8 cellular contexts compared by ENCODE assay signal in the genomic region with DNA sequence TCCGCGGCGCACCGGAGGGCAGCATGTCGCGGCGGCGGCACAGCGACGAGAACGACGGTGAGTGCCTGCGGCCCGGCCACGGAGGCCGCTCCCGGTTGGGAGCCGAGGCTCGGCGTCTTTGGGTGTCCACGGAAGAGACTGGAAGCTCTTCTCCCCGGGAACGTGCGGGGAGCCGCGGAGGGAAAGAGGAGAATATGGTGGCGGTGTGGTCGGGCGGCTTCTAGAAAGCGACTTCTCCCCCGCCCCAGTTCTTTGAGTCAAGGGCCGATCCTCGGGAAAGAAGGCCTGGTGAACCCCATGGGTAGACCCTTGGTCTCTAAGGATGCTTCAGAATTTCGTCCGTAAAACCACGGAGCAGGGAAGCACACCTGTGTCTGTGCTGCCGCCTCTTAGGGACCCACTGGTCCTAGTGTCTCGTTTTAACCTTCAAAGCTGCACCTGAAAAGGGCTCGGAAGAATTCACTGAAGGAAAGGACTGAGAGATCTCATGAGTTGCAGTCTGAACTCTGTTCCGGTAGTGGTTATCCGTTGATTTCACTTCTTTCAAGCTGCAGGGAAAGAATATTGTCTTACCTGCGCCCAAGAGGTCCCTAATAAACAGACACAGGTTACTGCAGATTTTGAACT. TPM values are rescaled to one million over a fixed set of nuclear protein-coding genes. Genes with fewer than 3 reads are reported as not detected.
A peak's percentile ranks its signal among the peaks of the same experiment; 100 is the strongest.
DNase-seq lines count a peak whose midpoint lies in the region; ATAC-seq, FAIRE-seq and TF ChIP-seq lines count a peak whose summit lies in the region.

No MANE protein-coding gene starts in this region.

- H3K4me3 ChIP-seq in esophagus (ENCODE audit: low read depth in 1 of 2, low read length in 2 of 2) = peak overlapping the region; percentile 90 to 92
- peak overlapping the region; percentile 85 for H3K4me3 ChIP-seq in neural progenitor cell

- no peaks in the 10 kb centered on the region for H3K36me3 ChIP-seq in esophagus (ENCODE audit: control insufficient read depth in 2 of 2, insufficient read depth in 2 of 2, low read length in 1 of 2)
- no peaks in the 10 kb centered on the region for H3K36me3 ChIP-seq in neural progenitor cell

- H4K20me1 ChIP-seq in neural progenitor cell (ENCODE audit: low read depth) = peaks cover 51% of the 10 kb centered on the region

- peaks cover 86% of the 10 kb centered on the region for H3K79me2 ChIP-seq in neural progenitor cell (ENCODE audit: low read depth)

- H3K9me3 Mint-ChIP-seq in CD14-positive monocyte (no peaks in the 10 kb centered on the region), neural progenitor cell (no peaks in the 10 kb centered on the region)

- H2AFZ ChIP-seq in neural progenitor cell (replicated peaks) = no peak overlapping the region

- peaks cover 53% of the 10 kb centered on the region for H3K4me1 Mint-ChIP-seq in CD14-positive monocyte
- H3K4me1 Mint-ChIP-seq in neural progenitor cell = peaks cover 29% of the 10 kb centered on the region

- H3K36me3 Mint-ChIP-seq in CD14-positive monocyte (peaks cover 9 to 14% of the 10 kb centered on the region in 2 donors), neural progenitor cell (no peaks in the 10 kb centered on the region)

- peak overlapping the region; percentile 77 for H3K9ac ChIP-seq in neural progenitor cell

- FAIRE-seq in H54 (lab: Jason Lieb, UNC) = peak; percentile 6

- no peak for TF ChIP-seq POLR2A in H54 (IDR thresholded peaks at IDR 0.05; ENCODE audit: low read depth, low read length)

- H3K27me3 ChIP-seq in esophagus (ENCODE audit: control insufficient read depth in 1 of 2, insufficient read depth in 2 of 2, low read length in 2 of 2) (no peaks in the 10 kb centered on the region), neural progenitor cell (no peaks in the 10 kb centered on the region)

- no peak for DNase-seq in CD14-positive monocyte (ENCODE audit: low spot score)
- DNase-seq in H54 (ENCODE audit: insufficient read length, low spot score) = no peak
- DNase-seq in SK-N-DZ (ENCODE audit: low spot score) = peak; percentile 10
- DNase-seq in neural progenitor cell (ENCODE audit: low spot score) = no peak
- no peak for DNase-seq in NCI-H345 treated with DMSO at 0.1 percent for 48 hours (lab: John Stamatoyannopoulos, UW; ENCODE audit: unreplicated experiment)
- DNase-seq in G401 (ENCODE audit: low spot score) = no peak

- in situ Hi-C loops in G401 (cut with HindIII; ENCODE audit: low sequenced_read_pairs) = no loop called here

- H3K9me3 ChIP-seq in esophagus (ENCODE audit: control insufficient read depth in 2 of 2, insufficient read depth in 1 of 2, low read depth in 1 of 2, low read length in 1 of 2) (no peaks in the 10 kb centered on the region), neural progenitor cell (ENCODE audit: low read depth) (no peaks in the 10 kb centered on the region)

- H3K27ac ChIP-seq in esophagus (ENCODE audit: low read depth in 2 of 2, low read length in 1 of 2) = peak overlapping the region; percentile 98 to 100
- H3K27ac ChIP-seq in neural progenitor cell = peak overlapping the region; percentile 98

- 0 to 1% methylated on average over 39 to 42 of the region's 42 CpGs for WGBS in esophagus, 2 donors

- H3F3A ChIP-seq in neural progenitor cell (ENCODE audit: low read depth) = peaks cover 35% of the 10 kb centered on the region

- TF ChIP-seq CTCF in CD14-positive monocyte (IDR thresholded peaks at IDR 0.05) (no peak), neural progenitor cell (IDR thresholded peaks at IDR 0.05) (no peak)

- H3K27ac Mint-ChIP-seq in CD14-positive monocyte (peak overlapping the region; percentile 97 to 100 (median 100)), neural progenitor cell (peak overlapping the region; percentile 85)

- H3K4me2 ChIP-seq in neural progenitor cell = peak overlapping the region; percentile 90

- H3K4me1 ChIP-seq in esophagus (ENCODE audit: control insufficient read depth in 2 of 2, insufficient read depth in 2 of 2, low read length in 1 of 2) (no peaks in the 10 kb centered on the region), neural progenitor cell (peaks cover 23% of the 10 kb centered on the region)

- H3K4me3 Mint-ChIP-seq in CD14-positive monocyte = peak overlapping the region; percentile 94 to 95
- peak overlapping the region; percentile 88 for H3K4me3 Mint-ChIP-seq in neural progenitor cell

- no peak for ATAC-seq in GM21447 (IDR thresholded peaks at IDR 0.05; ENCODE audit: unreplicated experiment)

- intact Hi-C loops in CD14-positive monocyte (cut with micrococcal nuclease) = loop anchor here (10.0 kb wide), 2 partner anchors 61 to 291 kb away; a partner anchor contains a TSS

- H3K27me3 Mint-ChIP-seq in CD14-positive monocyte (ENCODE audit: low read depth in 3 of 3) (no peaks in the 10 kb centered on the region), neural progenitor cell (ENCODE audit: insufficient read depth, low read depth) (peaks cover 2% of the 10 kb centered on the region)

RNA-seq across cellular contexts. Expression of a gene that starts 0.4 kb away (rescaled TPM):
- 10 to 100 TPM; 11.1 to 15.8 TPM for polyA plus RNA-seq in CD14-positive monocyte
- polyA plus RNA-seq in SK-N-DZ (2014; cell fraction: cytosol; rRNA removed) = 34.1 and 40.1 TPM in 2 replicates
- polyA plus RNA-seq in SK-N-DZ (2014; cell fraction: nucleus; rRNA removed) = 33.2 and 34.7 TPM in 2 replicates
- 1 to 10 TPM; 6.7 to 8.1 TPM for polyA plus RNA-seq in esophagus
- total RNA-seq in neural progenitor cell (ENCODE audit: low replicate concordance) = 42.3 and 55.9 TPM in 2 replicates
- total RNA-seq in G401 (2014; rRNA removed; shearing (Covaris generic)) = 34.5 and 45.5 TPM in 2 replicates

RNA-seq across cellular contexts. Expression of a gene that starts 0.8 kb away (rescaled TPM):
- polyA plus RNA-seq in CD14-positive monocyte (1 to 10 TPM; 1.2 to 2.4 TPM), esophagus (1 to 10 TPM; 7.1 to 7.9 TPM)
- 19.0 and 20.5 TPM in 2 replicates for polyA plus RNA-seq in SK-N-DZ (2014; cell fraction: cytosol; rRNA removed)
- polyA plus RNA-seq in SK-N-DZ (2014; cell fraction: nucleus; rRNA removed) = 35.3 and 58.5 TPM in 2 replicates
- 31.5 and 45.4 TPM in 2 replicates for total RNA-seq in neural progenitor cell (ENCODE audit: low replicate concordance)
- 6.4 and 11.0 TPM in 2 replicates for total RNA-seq in G401 (2014; rRNA removed; shearing (Covaris generic))
